In the genomic region with DNA sequence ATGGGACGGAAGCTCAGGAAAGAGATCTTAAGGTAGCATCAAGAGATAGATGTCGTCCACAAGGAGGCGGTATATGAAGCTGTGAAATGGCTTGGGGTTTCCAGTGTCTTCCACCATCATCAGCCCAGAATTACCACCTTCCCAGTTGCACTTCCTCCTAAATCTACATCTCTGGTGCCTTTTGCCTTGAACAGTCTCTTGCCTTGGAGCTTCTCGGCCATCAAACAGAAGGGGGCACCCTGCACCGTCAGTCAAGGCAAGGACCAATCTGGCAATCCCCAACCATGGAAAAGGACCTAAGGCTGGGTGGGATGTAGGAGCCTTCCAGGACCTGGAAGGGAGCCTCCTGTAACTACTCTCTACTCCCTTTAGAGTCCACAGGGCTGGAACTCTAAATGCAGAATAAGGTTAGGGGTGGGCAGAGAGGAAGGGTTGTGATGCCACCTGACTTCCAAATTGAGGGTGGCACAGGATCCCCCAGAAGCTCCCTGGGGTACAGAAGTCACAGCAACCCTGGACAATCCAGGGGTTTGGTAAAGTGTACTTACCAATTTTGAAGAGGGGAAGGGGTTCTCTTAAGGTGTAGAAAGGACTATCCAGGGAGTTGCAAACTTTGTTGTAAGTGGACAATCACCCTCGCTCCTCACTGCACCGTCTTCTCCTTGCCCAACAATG, we compare ENCODE assay signal across 9 cellular contexts. TPM values are rescaled to one million over a fixed set of nuclear protein-coding genes. Genes with fewer than 3 reads are reported as not detected.
DNase-seq lines count a peak whose midpoint lies in the region; ATAC-seq, FAIRE-seq and TF ChIP-seq lines count a peak whose summit lies in the region.
"Had no signal": no experiment of that assay in that cellular context is flagged by ENCODE, and none has a peak within 500 bp of the region (broad histone marks: within the 10 kb centered on the region; RNA-seq: fewer than 3 reads in every experiment).

No MANE protein-coding gene starts in this region.

- H3K36me3 ChIP-seq in CD8-positive, alpha-beta T cell (ENCODE audit: insufficient read depth, low read length) = no peaks in the 10 kb centered on the region
- H3K36me3 ChIP-seq in Peyer's patch = no peaks in the 10 kb centered on the region

- ATAC-seq in HG02571 (IDR thresholded peaks at IDR 0.05; ENCODE audit: unreplicated experiment) (no peak), natural killer cell (no peak)
- ATAC-seq in CD8-positive, alpha-beta T cell = no peak

- H3K4me1 Mint-ChIP-seq in endothelial cell (ENCODE audit: unreplicated experiment) (peaks cover 20% of the 10 kb centered on the region), natural killer cell (peaks cover 0 to 5% of the 10 kb centered on the region in 2 donors)
- peaks cover 4% of the 10 kb centered on the region for H3K4me1 Mint-ChIP-seq in CD8-positive, alpha-beta T cell (ENCODE audit: low read depth)

- H3K36me3 Mint-ChIP-seq in endothelial cell (ENCODE audit: low read depth, unreplicated experiment) = no peaks in the 10 kb centered on the region
- no peaks in the 10 kb centered on the region for H3K36me3 Mint-ChIP-seq in CD8-positive, alpha-beta T cell
- H3K36me3 Mint-ChIP-seq in natural killer cell = no peaks in the 10 kb centered on the region

- H3K4me1 ChIP-seq in CD8-positive, alpha-beta T cell (ENCODE audit: insufficient read depth, low read length) = no peaks in the 10 kb centered on the region
- H3K4me1 ChIP-seq in Peyer's patch = no peaks in the 10 kb centered on the region

- H3K27ac ChIP-seq in CD8-positive, alpha-beta T cell (ENCODE audit: low read depth, low read length) = no peak overlapping the region
- no peak overlapping the region for H3K27ac ChIP-seq in Peyer's patch

- peaks cover 9% of the 10 kb centered on the region for H3K27me3 Mint-ChIP-seq in endothelial cell (ENCODE audit: unreplicated experiment)
- H3K27me3 Mint-ChIP-seq in CD8-positive, alpha-beta T cell (ENCODE audit: low read depth) = peaks cover 35% of the 10 kb centered on the region
- peaks cover 36 to 54% of the 10 kb centered on the region in 2 donors for H3K27me3 Mint-ChIP-seq in natural killer cell (ENCODE audit: low read depth in 2 of 2)

- no peak for DNase-seq in GM12892 (ENCODE audit: insufficient read length)
- DNase-seq in NB4 (ENCODE audit: low read depth) = peak; percentile 50
- peak; percentile 49 for DNase-seq in endothelial cell (ENCODE audit: low spot score)
- DNase-seq in pons (ENCODE audit: low spot score) = peak; percentile 37
- no peak for DNase-seq in CD8-positive, alpha-beta T cell
- DNase-seq in natural killer cell = no peak
- DNase-seq in Peyer's patch = no peak
- DNase-seq: activated CD8-positive, alpha-beta memory T cell treated with anti-CD3 and anti-CD28 coated beads, Interleukin-2, amount 50 U/mL, for 48 hours had no signal

- POLR2A ChIA-PET in CD8-positive, alpha-beta T cell (lab: Charles Lee) = no interaction called here

- H3K4me3 ChIP-seq in NB4 (ENCODE audit: low read depth, low read length) (no peak overlapping the region), Peyer's patch (no peak overlapping the region)
- no peak overlapping the region for H3K4me3 ChIP-seq in CD8-positive, alpha-beta T cell (ENCODE audit: low read depth, low read length)

- CTCF ChIA-PET in CD8-positive, alpha-beta T cell (lab: Charles Lee) = no interaction called here

- TF ChIP-seq POLR2A in GM12892 (IDR thresholded peaks at IDR 0.05; ENCODE audit: low read depth, low read length) (no peak), NB4 (IDR thresholded peaks at IDR 0.05; ENCODE audit: extremely low read depth, insufficient read length) (no peak), Peyer's patch (IDR thresholded peaks at IDR 0.05) (no peak)

- peaks cover 6% of the 10 kb centered on the region for H3K27me3 ChIP-seq in CD8-positive, alpha-beta T cell (ENCODE audit: insufficient read depth, low read length)
- H3K27me3 ChIP-seq in Peyer's patch = no peaks in the 10 kb centered on the region

- FAIRE-seq in GM12892 (lab: Jason Lieb, UNC) = peak; percentile 57

- no peaks in the 10 kb centered on the region for H3K9me3 ChIP-seq in CD8-positive, alpha-beta T cell (ENCODE audit: low read length)
- no peaks in the 10 kb centered on the region for H3K9me3 ChIP-seq in Peyer's patch

- H3K4me3 Mint-ChIP-seq in endothelial cell (ENCODE audit: unreplicated experiment) = peak overlapping the region; percentile 84
- H3K4me3 Mint-ChIP-seq in CD8-positive, alpha-beta T cell = no peak overlapping the region
- H3K4me3 Mint-ChIP-seq in natural killer cell = no peak overlapping the region

- H3K27ac Mint-ChIP-seq in endothelial cell (ENCODE audit: unreplicated experiment) (no peak overlapping the region), natural killer cell (no peak overlapping the region)
- no peak overlapping the region for H3K27ac Mint-ChIP-seq in CD8-positive, alpha-beta T cell

- intact Hi-C loops in CD8-positive, alpha-beta T cell (cut with DNase I, micrococcal nuclease) = no loop called here
- intact Hi-C loops in natural killer cell (cut with micrococcal nuclease) = no loop called here

- TF ChIP-seq CTCF in NB4 (IDR thresholded peaks at IDR 0.05; ENCODE audit: low read depth, low read length) (peak; percentile 28), endothelial cell (IDR thresholded peaks at IDR 0.05; ENCODE audit: unreplicated experiment) (no peak), natural killer cell (IDR thresholded peaks at IDR 0.05) (no peak), Peyer's patch (IDR thresholded peaks at IDR 0.05) (no peak)
- no peak for TF ChIP-seq CTCF in CD8-positive, alpha-beta T cell (IDR thresholded peaks at IDR 0.05)

- H3K9me3 Mint-ChIP-seq in endothelial cell (ENCODE audit: unreplicated experiment) = no peaks in the 10 kb centered on the region
- H3K9me3 Mint-ChIP-seq in CD8-positive, alpha-beta T cell = no peaks in the 10 kb centered on the region
- H3K9me3 Mint-ChIP-seq in natural killer cell = no peaks in the 10 kb centered on the region

RNA-seq across cellular contexts. Expression of a gene that starts 1.0 kb away (rescaled TPM):
- polyA plus RNA-seq in GM12892 (2012; ENCODE audit: missing spikeins) = 0.49 TPM
- total RNA-seq in endothelial cell (ENCODE audit: unreplicated experiment) (4.8 TPM), natural killer cell (1 to 10 TPM in 1 of 3 donors, under 1 TPM in 1, not detected in 1; 0.09 to 6.2 TPM), Peyer's patch (1 to 10 TPM in 3 of 4 donors, under 1 TPM in 1; 0.18 to 3.3 (median 2.3) TPM)
- total RNA-seq in CD8-positive, alpha-beta T cell = not detected

Comparison
In these comparisons a context has a peak if more than half of its experiments do, and no peak if none do; other contexts are left out.
1. DNase-seq: peak in NB4 (single experiment), endothelial cell (single experiment) and pons (single experiment); none in GM12892 (single experiment), CD8-positive, alpha-beta T cell (0 of 7), natural killer cell (single experiment) and Peyer's patch (0 of 3).